Comparison of ENCODE assay signal across 19 cellular contexts in the genomic region with DNA sequence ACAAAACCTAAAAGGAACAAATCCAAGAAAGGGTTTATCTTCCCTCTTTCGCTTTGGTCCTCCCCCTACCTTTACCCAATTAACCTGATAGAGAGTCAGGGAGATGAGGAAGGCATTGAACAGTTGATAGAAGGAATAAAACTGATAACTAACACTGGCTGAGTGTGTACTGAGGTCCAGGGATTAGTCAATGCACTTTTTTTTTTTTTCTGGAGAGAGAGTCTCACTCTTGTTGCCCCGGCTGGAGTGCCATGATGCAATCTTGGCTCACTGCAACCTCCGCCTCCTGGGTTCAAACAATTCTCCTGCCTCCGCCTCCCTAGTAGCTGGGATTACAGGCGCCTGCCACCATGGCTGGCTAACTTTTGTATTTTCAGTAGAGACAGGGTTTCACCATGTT.
DNase-seq lines count a peak whose midpoint lies in the region; ATAC-seq, FAIRE-seq and TF ChIP-seq lines count a peak whose summit lies in the region.
"Had no signal": no experiment of that assay in that cellular context is flagged by ENCODE, and none has a peak within 500 bp of the region (broad histone marks: within the 10 kb centered on the region; RNA-seq: fewer than 3 reads in every experiment).

No MANE protein-coding gene starts in this region.

- no peak for FAIRE-seq in H1 (lab: Jason Lieb, UNC)
- FAIRE-seq: G401.6, GM12892, GM19239 had no signal

- intact Hi-C loops in PC-3 (cut with micrococcal nuclease), result loop anchor here (5.0 kb wide), 4 partner anchors 250 to 725 kb away; a partner anchor contains a TSS

- no peak for ATAC-seq in PC-3
- ATAC-seq: CD8-positive, alpha-beta T cell; HCT116 had no signal

- H3K4me3 ChIP-seq in HEK293 (ENCODE audit: low read depth, low read length) (no peak overlapping the region), PC-3 (ENCODE audit: low read length) (no peak overlapping the region), H1 (ENCODE audit: extremely low read depth in 1 of 4, insufficient read depth in 2 of 4, low read depth in 3 of 4, low read length in 4 of 4) (no peak overlapping the region)

- H2AK5ac ChIP-seq in H1 (ENCODE audit: low read depth, low read length), result no peak overlapping the region

- TF ChIP-seq POLR2A in H1 (IDR thresholded peaks at IDR 0.05; ENCODE audit: control extremely low read depth in 1 of 2, low read depth in 2 of 2, low read length in 2 of 2), result no peak

- H3K23me2 ChIP-seq in H1 (ENCODE audit: low read depth, low read length), result peaks cover 1% of the 10 kb centered on the region; the same call in 1 of the 2 replicates

- no peak overlapping the region for H4K8ac ChIP-seq in H1 (ENCODE audit: extremely low read depth, insufficient read depth, low read length)

- no peak for DNase-seq in PC-3
- no peak for DNase-seq in H1 (ENCODE audit: low read depth in 1 of 2, low spot score in 2 of 2)
- DNase-seq in pons (ENCODE audit: low spot score), result no peak
- DNase-seq in Kasumi-1 (lab: John Stamatoyannopoulos, UW), result no peak
- DNase-seq in glomerular visceral epithelial cell (ENCODE audit: extremely low spot score), result no peak
- DNase-seq: C1 segment of cervical spinal cord; Caco-2; CD4-positive, CD25-positive, alpha-beta regulatory T cell; CD8-positive, alpha-beta T cell; DMS153; DND-41; GOT3; H7 had no signal

- H3K27me3 ChIP-seq in PC-3 (ENCODE audit: low read length) (no peaks in the 10 kb centered on the region), H1 (replicated peaks in 1 of 4; ENCODE audit: control insufficient read depth in 3 of 4, extremely low read depth in 1 of 4, insufficient read depth in 3 of 4, low read length in 3 of 4) (no peaks in the 10 kb centered on the region)

- no peak overlapping the region for H2BK15ac ChIP-seq in H1 (ENCODE audit: low read length)

- peak overlapping the region; percentile 25; the same call in 1 of the 2 replicates for H3K4me2 ChIP-seq in PC-3 (ENCODE audit: low read length)
- no peak overlapping the region for H3K4me2 ChIP-seq in H1 (ENCODE audit: insufficient read depth in 1 of 2, low read depth in 2 of 2, low read length in 2 of 2)

- no peak overlapping the region for H4K91ac ChIP-seq in H1 (replicated peaks; ENCODE audit: insufficient read length, low read length)

- H3K18ac ChIP-seq in H1 (ENCODE audit: extremely low read depth, low read length), result no peak overlapping the region

- H3K4me1 ChIP-seq in HEK293 (ENCODE audit: control insufficient read depth, insufficient read depth, low read length) (peaks cover 11% of the 10 kb centered on the region), PC-3 (ENCODE audit: insufficient read depth, low read length) (peaks cover 28% of the 10 kb centered on the region), H1 (replicated peaks in 1 of 4; ENCODE audit: control insufficient read depth in 3 of 4, insufficient read depth in 4 of 4, low read length in 3 of 4) (no peaks in the 10 kb centered on the region; a peak in 1 of 7 replicates)

- H2BK5ac ChIP-seq in H1 (ENCODE audit: low read depth, low read length), result no peak overlapping the region

- H3K9ac ChIP-seq in PC-3 (ENCODE audit: low read length), result peak overlapping the region; percentile 36; the same call in 1 of the 2 replicates
- H3K9ac ChIP-seq in H1 (replicated peaks in 1 of 4; ENCODE audit: extremely low read depth in 1 of 4, low read depth in 3 of 4, low read length in 3 of 4), result no peak overlapping the region

- no peak overlapping the region for H3K23ac ChIP-seq in H1 (ENCODE audit: insufficient read length)

- TF ChIP-seq CTCF in C4-2B (conservative IDR thresholded peaks at IDR 0.05) (no peak), HEK293 (tag by site-specific recombination; IDR thresholded peaks at IDR 0.05) (no peak), PC-3 (conservative IDR thresholded peaks at IDR 0.05; ENCODE audit: low read depth, low read length) (no peak), H1 (IDR thresholded peaks at IDR 0.05; ENCODE audit: control extremely low read depth in 1 of 3, insufficient read depth in 1 of 3, low read depth in 1 of 3, low read length in 3 of 3) (no peak)

- H2BK12ac ChIP-seq in H1 (ENCODE audit: low read depth, low read length), result no peak overlapping the region

- no peaks in the 10 kb centered on the region for H3K79me1 ChIP-seq in H1 (ENCODE audit: low read depth, low read length)

- no TSS peak for BruUV-seq in PC-3 (replicated peaks; lab: Mats Ljungman, UMichigan)

- POLR2A ChIA-PET in HEK293 (lab: Yijun Ruan, JAX), result no interaction called here
- POLR2A ChIA-PET in PC-3 (lab: Charles Lee; ENCODE audit: unreplicated experiment), result no interaction called here
- POLR2A ChIA-PET in H1 (lab: Charles Lee; ENCODE audit: partially characterized antibody), result no interaction called here

- no peaks in the 10 kb centered on the region for H3K9me2 ChIP-seq in PC-3 (replicated peaks; ENCODE audit: low read length)

- H2AFZ ChIP-seq in PC-3 (ENCODE audit: low read length), result no peak overlapping the region
- H2AFZ ChIP-seq in H1 (ENCODE audit: low read length), result peak overlapping the region; percentile 48

- H3K9me3 ChIP-seq in HEK293 (ENCODE audit: control insufficient read depth, insufficient read depth, low read depth, low read length) (no peaks in the 10 kb centered on the region), PC-3 (ENCODE audit: low read length) (no peaks in the 10 kb centered on the region), H1 (ENCODE audit: insufficient read depth in 2 of 2, low read depth in 1 of 2, low read length in 1 of 2) (no peaks in the 10 kb centered on the region)
- H3K9me3 ChIP-seq: Caco-2 had no signal

- H2BK20ac ChIP-seq in H1 (ENCODE audit: low read length), result no peak overlapping the region

- no peak overlapping the region for H3K4ac ChIP-seq in H1 (replicated peaks; ENCODE audit: insufficient read length, low read depth, low read length)

- WGBS in H1 (ENCODE audit: extremely low coverage in 1 of 2, insufficient coverage in 1 of 2, insufficient read length in 1 of 2, insufficient replicate concordance in 2 of 2, low coverage in 1 of 2, low lambda C conversion rate in 2 of 2, missing lambda C conversion rate in 1 of 2), 2 experiments, result 87% methylated on average over 5 of the region's 5 CpGs; no CpG with 5 or more reads in 1 of the 2 experiments

- CTCF ChIA-PET in HEK293 (lab: Yijun Ruan, JAX), result no interaction called here
- CTCF ChIA-PET in PC-3 (lab: Charles Lee), result no interaction called here
- CTCF ChIA-PET in H1 (lab: Charles Lee; ENCODE audit: partially characterized antibody), result interaction anchor here (0.6 to 1.4 kb wide), 4 partner anchors 16 to 801 kb away, joined by 3 to 4 read pairs (median 3); no protein-coding TSS in a partner anchor

- H3K79me2 ChIP-seq in PC-3 (ENCODE audit: low read length), result no peaks in the 10 kb centered on the region
- no peaks in the 10 kb centered on the region for H3K79me2 ChIP-seq in H1 (ENCODE audit: control insufficient read depth in 1 of 2, insufficient read depth in 2 of 2, low read length in 2 of 2)

- no peak overlapping the region for H2BK120ac ChIP-seq in H1 (replicated peaks; ENCODE audit: low read depth, low read length)

- H3K14ac ChIP-seq in H1 (ENCODE audit: insufficient read length), result no peak overlapping the region

- no peak overlapping the region for H3K56ac ChIP-seq in H1 (replicated peaks; ENCODE audit: insufficient read length, low read depth, low read length)

- no peak for TF ChIP-seq EP300 in H1 (IDR thresholded peaks at IDR 0.05; ENCODE audit: borderline replicate concordance in 1 of 2, low read depth in 2 of 2, low read length in 2 of 2)

- no peaks in the 10 kb centered on the region for H4K20me1 ChIP-seq in PC-3 (ENCODE audit: low read length)
- no peaks in the 10 kb centered on the region for H4K20me1 ChIP-seq in H1 (replicated peaks in 1 of 2; ENCODE audit: control insufficient read depth in 1 of 2, insufficient read depth in 2 of 2, low read length in 2 of 2)

- H3K36me3 ChIP-seq in HEK293 (ENCODE audit: control insufficient read depth in 2 of 2, insufficient read depth in 1 of 2, low read length in 2 of 2) (no peaks in the 10 kb centered on the region), PC-3 (ENCODE audit: low read depth, low read length) (no peaks in the 10 kb centered on the region), H1 (ENCODE audit: control insufficient read depth in 2 of 4, insufficient read depth in 4 of 4, low read length in 3 of 4) (no peaks in the 10 kb centered on the region)

- no peak overlapping the region for H4K5ac ChIP-seq in H1 (ENCODE audit: insufficient read length, low read depth, low read length)

- H3K27ac ChIP-seq in C4-2B (peak overlapping the region; percentile 98), HEK293 (ENCODE audit: extremely low read depth, low read depth, low read length) (peak overlapping the region; percentile 62), PC-3 (ENCODE audit: low read length) (peak overlapping the region; percentile 84), H1 (ENCODE audit: low read depth, low read length) (no peak overlapping the region)

- H3F3A ChIP-seq in PC-3 (ENCODE audit: low read length, unreplicated experiment), result no peaks in the 10 kb centered on the region

- no peak for TF ChIP-seq RAD21 in H1 (IDR thresholded peaks at IDR 0.05 in 1 of 2, conservative IDR thresholded peaks at IDR 0.05 in 1 of 2; ENCODE audit: low read depth in 2 of 2, low read length in 2 of 2)

TF ChIP-seq in HEK293, 187 proteins besides CTCF, POLR2A, EP300 and RAD21 (continues in another document):
- TF ChIP-seq ZNF311 (tag by site-specific recombination; IDR thresholded peaks at IDR 0.05; ENCODE audit: borderline replicate concordance), result no peak
- TF ChIP-seq ZNF37A (tag by site-specific recombination; IDR thresholded peaks at IDR 0.05), result no peak

TF ChIP-seq in H1, 55 proteins besides CTCF, POLR2A, EP300 and RAD21 (continues in another document):
- TF ChIP-seq BACH1 (IDR thresholded peaks at IDR 0.05; ENCODE audit: low read length) (no peak), TEAD4 (IDR thresholded peaks at IDR 0.05; ENCODE audit: low read depth, low read length) (no peak), TBP (IDR thresholded peaks at IDR 0.05; ENCODE audit: low read depth, low read length) (no peak), NANOG (IDR thresholded peaks at IDR 0.05; ENCODE audit: insufficient read depth, low read depth, low read length, poor library complexity, severe bottlenecking) (no peak), CBX8 (IDR thresholded peaks at IDR 0.05; ENCODE audit: borderline replicate concordance, low read depth, low read length) (no peak)
- TF ChIP-seq, protein P1, sequence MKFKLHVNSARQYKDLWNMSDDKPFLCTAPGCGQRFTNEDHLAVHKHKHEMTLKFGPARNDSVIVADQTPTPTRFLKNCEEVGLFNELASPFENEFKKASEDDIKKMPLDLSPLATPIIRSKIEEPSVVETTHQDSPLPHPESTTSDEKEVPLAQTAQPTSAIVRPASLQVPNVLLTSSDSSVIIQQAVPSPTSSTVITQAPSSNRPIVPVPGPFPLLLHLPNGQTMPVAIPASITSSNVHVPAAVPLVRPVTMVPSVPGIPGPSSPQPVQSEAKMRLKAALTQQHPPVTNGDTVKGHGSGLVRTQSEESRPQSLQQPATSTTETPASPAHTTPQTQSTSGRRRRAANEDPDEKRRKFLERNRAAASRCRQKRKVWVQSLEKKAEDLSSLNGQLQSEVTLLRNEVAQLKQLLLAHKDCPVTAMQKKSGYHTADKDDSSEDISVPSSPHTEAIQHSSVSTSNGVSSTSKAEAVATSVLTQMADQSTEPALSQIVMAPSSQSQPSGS (IDR thresholded peaks at IDR 0.05; ENCODE audit: low read length), result no peak
